In genomic region chr1:205750683-205751651, GRCh38 we compare ENCODE assay signal across 8 cellular contexts. TPM values are rescaled to one million over a fixed set of nuclear protein-coding genes. Genes with fewer than 3 reads are reported as not detected.
DNase-seq lines count a peak whose midpoint lies in the region; ATAC-seq and TF ChIP-seq lines count a peak whose summit lies in the region.

No MANE protein-coding gene starts in this region.

- no peaks in the 10 kb centered on the region for H3K27me3 ChIP-seq in MG63
- H3K27me3 ChIP-seq in muscle layer of colon (ENCODE audit: control insufficient read depth in 1 of 2, insufficient read depth in 2 of 2, low read length in 2 of 2): no peaks in the 10 kb centered on the region

- DNase-seq in EL (peak; percentile 19), MG63 (no peak), cardiac fibroblast (ENCODE audit: low read depth in 2 of 2) (peak; percentile 30 to 54), middle frontal gyrus (ENCODE audit: extremely low spot score, low spot score) (no peak), sciatic nerve (ENCODE audit: low spot score) (no peak)

- ATAC-seq in GM21619 (IDR thresholded peaks at IDR 0.05; ENCODE audit: unreplicated experiment): no peak
- ATAC-seq in HG03439 (IDR thresholded peaks at IDR 0.05; ENCODE audit: unreplicated experiment): no peak
- no peak for ATAC-seq in sciatic nerve

- H3K9me3 ChIP-seq in MG63: no peaks in the 10 kb centered on the region
- no peaks in the 10 kb centered on the region for H3K9me3 ChIP-seq in muscle layer of colon (ENCODE audit: low read length)

- H3K4me1 ChIP-seq in muscle layer of colon (ENCODE audit: insufficient read depth, low read length): peaks cover 22% of the 10 kb centered on the region

- no peak for TF ChIP-seq CTCF in cardiac fibroblast (IDR thresholded peaks at IDR 0.05; ENCODE audit: low read depth, low read length)

- peak overlapping the region; percentile 52 for H3K9ac ChIP-seq in muscle layer of colon (ENCODE audit: low read length)

- peak overlapping the region; percentile 76 for H3K27ac ChIP-seq in muscle layer of colon (ENCODE audit: low read depth, low read length)

- intact Hi-C loops in sciatic nerve (cut with DNase I): no loop called here

- peaks cover 33% of the 10 kb centered on the region for H3K36me3 ChIP-seq in MG63
- H3K36me3 ChIP-seq in muscle layer of colon (ENCODE audit: insufficient read depth, low read length): no peaks in the 10 kb centered on the region

- H3K4me3 ChIP-seq in MG63: peak overlapping the region; percentile 82
- H3K4me3 ChIP-seq in cardiac fibroblast (replicated peaks in 1 of 2; ENCODE audit: low read depth in 2 of 2, low read length in 2 of 2): peak overlapping the region; percentile 41 to 80
- H3K4me3 ChIP-seq in muscle layer of colon (ENCODE audit: low read depth in 1 of 2, low read length in 2 of 2): peak overlapping the region; percentile 59 to 92

RNA-seq across cellular contexts. Expression of gene NUCKS1, which starts 1.0 kb away (rescaled TPM):
- 228 and 336 TPM in 2 replicates for total RNA-seq in MG63 (2014; rRNA removed; shearing (Covaris generic); ENCODE audit: low replicate concordance)
- total RNA-seq in sciatic nerve: 193 TPM

RNA-seq across cellular contexts. Expression of gene RAB29, which starts 24.3 kb away (rescaled TPM):
- 13.6 and 18.5 TPM in 2 replicates for total RNA-seq in MG63 (2014; rRNA removed; shearing (Covaris generic); ENCODE audit: low replicate concordance)
- total RNA-seq in sciatic nerve: 17.6 TPM

Comparison
In these comparisons a context has a peak if more than half of its experiments do, and no peak if none do; other contexts are left out.
1. DNase-seq: peak in EL (single experiment) and cardiac fibroblast (2 of 2); none in MG63 (single experiment), middle frontal gyrus (single experiment) and sciatic nerve (single experiment).
2. Peak in every context shown above with its lines, with median percentiles within 50 percentile points of each other: H3K4me3 ChIP-seq.